ENCODE assay signal across 18 cellular contexts in genomic region chr2:19887508-19887907, GRCh38. TPM values are rescaled to one million over a fixed set of nuclear protein-coding genes. Genes with fewer than 3 reads are reported as not detected.
A peak's percentile ranks its signal among the peaks of the same experiment; 100 is the strongest.
DNase-seq lines count a peak whose midpoint lies in the region; ATAC-seq, FAIRE-seq and TF ChIP-seq lines count a peak whose summit lies in the region.
"Had no signal": no experiment of that assay in that cellular context is flagged by ENCODE, and none has a peak within 500 bp of the region (broad histone marks: within the 10 kb centered on the region; RNA-seq: fewer than 3 reads in every experiment).

No MANE protein-coding gene starts in this region.

- no peak for TF ChIP-seq RAD21 in K562 (CRISPR knock-in tag; conservative IDR thresholded peaks at IDR 0.05 in 1 of 2, IDR thresholded peaks at IDR 0.05 in 1 of 2)

- H3K36me3 ChIP-seq in H7 (replicated peaks; ENCODE audit: control insufficient read depth, insufficient read depth, low read length) (no peaks in the 10 kb centered on the region), K562 (ENCODE audit: control insufficient read depth, insufficient read depth, low read length) (no peaks in the 10 kb centered on the region), neutrophil (no peaks in the 10 kb centered on the region), ascending aorta (no peaks in the 10 kb centered on the region)
- H3K36me3 ChIP-seq: BE2C had no signal

- ATAC-seq in K562 = no peak
- ATAC-seq: Panc1 had no signal

- no peaks in the 10 kb centered on the region for H4K20me1 ChIP-seq in K562 (replicated peaks; ENCODE audit: control insufficient read depth, insufficient read depth, low read length)

- DNase-seq in H7 (peak; percentile 2), LoVo (ENCODE audit: low spot score) (peak; percentile 27), K562 (ENCODE audit: extremely low read depth in 1 of 4, low spot score in 3 of 4) (no peak), ascending aorta (ENCODE audit: low spot score in 2 of 2) (no peak), cerebellar cortex (ENCODE audit: low spot score) (no peak)
- no peak for DNase-seq in stimulated activated CD8-positive, alpha-beta memory T cell treated with anti-CD3 and anti-CD28 coated beads, Interleukin-4, amount 100 ng/mL, for 48 hours
- DNase-seq: BE2C; CD8-positive, alpha-beta memory T cell; DND-41; GF-D8; GOT3; HFFc6; NCI-H1436 treated with DMSO at 0.1 percent for 48 hours; NCI-H2081 treated with DMSO at 0.1 percent for 48 hours; NCI-H524 treated with DMSO at 0.1 percent for 48 hours; Right ventricle myocardium superior had no signal

- CTCF ChIA-PET in K562 (lab: Yijun Ruan, JAX; ENCODE audit: low intra/inter-chr PET ratio) = no interaction called here

- H3K9ac ChIP-seq in K562 (ENCODE audit: insufficient read depth in 1 of 2, low read depth in 2 of 2, low read length in 2 of 2) = no peak overlapping the region

- TF ChIP-seq POLR2A in K562 (conservative IDR thresholded peaks at IDR 0.05) = no peak

- intact Hi-C loops in K562 (cut with micrococcal nuclease) = loop anchor here (10.0 kb wide), 1 partner anchor 1333 kb away; no protein-coding TSS in a partner anchor
- intact Hi-C loops in ascending aorta (cut with DNase I) = no loop called here

- no peak overlapping the region for H3K27ac ChIP-seq in K562 (ENCODE audit: extremely low read depth, low read depth, low read length)
- peak overlapping the region; percentile 2 for H3K27ac ChIP-seq in neutrophil
- no peak overlapping the region for H3K27ac ChIP-seq in ascending aorta

- TF ChIP-seq EP300 in K562 (IDR thresholded peaks at IDR 0.05; ENCODE audit: low read length) = no peak

- no peak for FAIRE-seq in K562 (lab: Jason Lieb, UNC)

- peaks cover 5% of the 10 kb centered on the region; the same call in 2 of the 3 replicates for H3K79me2 ChIP-seq in K562 (ENCODE audit: control insufficient read depth, insufficient read depth, low read length)

- H2AFZ ChIP-seq in K562 (ENCODE audit: low read depth, low read length) = no peak overlapping the region

- in situ Hi-C loops in K562 (cut with MboI) = no loop called here

- H3K4me2 ChIP-seq in K562 (ENCODE audit: insufficient read depth, low read length) = no peak overlapping the region

- H3K9me3 ChIP-seq in K562 (replicated peaks; ENCODE audit: control insufficient read depth, insufficient read depth, low read depth, low read length) (no peaks in the 10 kb centered on the region), neutrophil (no peaks in the 10 kb centered on the region), ascending aorta (no peaks in the 10 kb centered on the region)
- H3K9me3 ChIP-seq: BE2C had no signal

- TF ChIP-seq CTCF in K562 (IDR thresholded peaks at IDR 0.05 in 2 of 3, conservative IDR thresholded peaks at IDR 0.05 in 1 of 3; ENCODE audit: insufficient read depth in 2 of 3, low read depth in 1 of 3, low read length in 3 of 3) (no peak), neutrophil (IDR thresholded peaks at IDR 0.05) (no peak), ascending aorta (IDR thresholded peaks at IDR 0.05) (no peak)

- BruUV-seq in K562 (replicated peaks; lab: Mats Ljungman, UMichigan) = no TSS peak

- H3K9me1 ChIP-seq in K562 (ENCODE audit: control insufficient read depth, insufficient read depth, low read length) = no peaks in the 10 kb centered on the region

- H3K27me3 ChIP-seq in H7 (ENCODE audit: control insufficient read depth, insufficient read depth, low read length) = no peaks in the 10 kb centered on the region
- no peaks in the 10 kb centered on the region for H3K27me3 ChIP-seq in K562 (ENCODE audit: control insufficient read depth in 2 of 2, insufficient read depth in 2 of 2, low read length in 2 of 2)
- H3K27me3 ChIP-seq in neutrophil = no peaks in the 10 kb centered on the region
- no peaks in the 10 kb centered on the region for H3K27me3 ChIP-seq in ascending aorta
- H3K27me3 ChIP-seq: BE2C had no signal

- 61% methylated on average over 7 of the region's 7 CpGs for WGBS in K562 (ENCODE audit: insufficient coverage, low coverage, missing lambda C conversion rate)

- no peak overlapping the region for H3K4me3 ChIP-seq in H7 (ENCODE audit: insufficient read depth, low read depth, low read length)
- no peak overlapping the region for H3K4me3 ChIP-seq in K562
- no peak overlapping the region for H3K4me3 ChIP-seq in neutrophil (ENCODE audit: low read depth in 1 of 2, low read length in 1 of 2)
- H3K4me3 ChIP-seq in ascending aorta = no peak overlapping the region

- POLR2A ChIA-PET in K562 (lab: Yijun Ruan, JAX) = interaction anchor here (1.0 to 1.9 kb wide), 2 partner anchors 11 to 15 kb away, joined by 3 to 9 read pairs; no protein-coding TSS in a partner anchor

- H3K4me1 ChIP-seq in K562 (replicated peaks in 1 of 2; ENCODE audit: control insufficient read depth in 2 of 2, insufficient read depth in 2 of 2, low read length in 2 of 2) (peaks cover 2 to 4% of the 10 kb centered on the region in 2 experiments; a peak in 3 of 5 replicates), neutrophil (ENCODE audit: control insufficient read depth in 1 of 2, insufficient read depth in 1 of 2, low read depth in 1 of 2, low read length in 1 of 2) (peaks cover 25 to 27% of the 10 kb centered on the region in 2 experiments), ascending aorta (peaks cover 0 to 4% of the 10 kb centered on the region in 2 donors)

TF ChIP-seq in K562, 482 proteins besides CTCF, POLR2A, EP300 and RAD21:
- no peak for TF ChIP-seq ZZZ3 (IDR thresholded peaks at IDR 0.05)
- TF ChIP-seq SMARCA5 (IDR thresholded peaks at IDR 0.05) = no peak
- peak; percentile 61; the same call in 1 of the 2 replicates for TF ChIP-seq SPI1 (IDR thresholded peaks at IDR 0.05; ENCODE audit: borderline replicate concordance, low read depth, low read length)

RNA-seq across cellular contexts. Expression of gene TTC32, which starts 14.3 kb away (rescaled TPM):
- total RNA-seq in H7 (2014; rRNA removed; shearing (Covaris generic)) = 5.7 and 14.9 TPM in 2 replicates
- 43.8 and 77.6 TPM in 2 replicates for total RNA-seq in K562 (2011; cell fraction: chromatin; rRNA removed; ENCODE audit: low replicate concordance)
- 47.5 and 49.7 TPM in 2 replicates for total RNA-seq in K562 (2011; cell fraction: nucleolus; rRNA removed)
- 59.5 and 69.1 TPM in 2 replicates for total RNA-seq in K562 (2011; cell fraction: nucleoplasm; rRNA removed)
- total RNA-seq in K562 (2014; rRNA removed) (23.7 and 27.6 TPM in 2 replicates), K562 (2014; rRNA removed; fragmentation: Illumina TruSeq; extraction: Trizol) (52.6 and 59.0 TPM in 2 replicates), K562 (2015; rRNA removed; fragmentation: Illumina TruSeq; extraction: Trizol) (38.2 and 42.3 TPM in 2 replicates), K562 (2021) (36.5 and 40.8 TPM in 2 replicates), ascending aorta (not detected)
- polyA plus RNA-seq in K562 (2011; rRNA removed) (64.3 and 69.3 TPM in 2 replicates), K562 (2014; fragmentation: Illumina TruSeq; extraction: Trizol) (39.6 and 40.5 TPM in 2 replicates), K562 (2014; fragmentation: Nextera tagmentation; extraction: Ambion mirVana) (10 to 100 TPM; 55.0 to 66.5 TPM), K562 (2014; rRNA removed) (55.0 and 71.4 TPM in 2 replicates)
- 32.1 and 37.1 TPM in 2 replicates for polyA plus RNA-seq in K562 (2011; cell fraction: cytosol; rRNA removed)
- 90.6 and 119 TPM in 2 replicates for polyA plus RNA-seq in K562 (2011; cell fraction: nucleus; rRNA removed)
- polyA plus RNA-seq in K562 (2012) = 38.8 and 49.6 TPM in 2 replicates
- polyA minus RNA-seq in K562 (2011; rRNA and poly(A)+ RNA removed) = 26.9 and 30.0 TPM in 2 replicates
- 13.1 and 15.0 TPM in 2 replicates for polyA minus RNA-seq in K562 (2011; cell fraction: cytosol; rRNA and poly(A)+ RNA removed)
- polyA minus RNA-seq in K562 (2011; cell fraction: nucleus; rRNA and poly(A)+ RNA removed) = 90.5 and 115 TPM in 2 replicates

Comparison
In these comparisons a context has a peak if more than half of its experiments do, and no peak if none do; other contexts are left out.
1. DNase-seq: peak in H7 (single experiment) and LoVo (single experiment); none in K562 (0 of 4), stimulated activated CD8-positive, alpha-beta memory T cell treated with anti-CD3 and anti-CD28 coated beads, Interleukin-4, amount 100 ng/mL, for 48 hours (single experiment), ascending aorta (0 of 2) and cerebellar cortex (single experiment).